Comparison of ENCODE assay signal across 1 cellular context in the genomic region with DNA sequence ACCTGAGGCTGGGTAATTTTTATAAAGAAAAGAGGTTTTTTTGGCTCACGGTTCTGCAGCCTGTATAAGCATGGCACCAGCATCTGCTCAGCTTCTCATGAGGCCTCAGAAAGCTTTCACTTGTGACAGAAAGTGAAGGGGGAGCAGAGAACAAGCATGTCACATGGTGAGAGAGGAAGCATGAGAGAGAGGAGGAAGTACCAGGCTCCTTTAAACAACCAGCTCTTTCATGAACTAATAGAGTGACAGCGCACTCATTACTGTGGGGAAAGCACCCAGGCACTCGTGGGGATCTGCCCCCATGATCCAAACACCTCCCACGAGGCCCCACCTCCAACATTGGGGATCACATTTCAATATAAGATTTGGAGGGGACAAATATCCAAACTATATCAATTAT.
TF ChIP-seq lines count a peak whose summit lies in the region.

No MANE protein-coding gene starts in this region.

TF ChIP-seq in GM12878, 131 proteins besides CTCF, POLR2A, EP300 and RAD21 (continued from another document):
- TF ChIP-seq, protein P1, sequence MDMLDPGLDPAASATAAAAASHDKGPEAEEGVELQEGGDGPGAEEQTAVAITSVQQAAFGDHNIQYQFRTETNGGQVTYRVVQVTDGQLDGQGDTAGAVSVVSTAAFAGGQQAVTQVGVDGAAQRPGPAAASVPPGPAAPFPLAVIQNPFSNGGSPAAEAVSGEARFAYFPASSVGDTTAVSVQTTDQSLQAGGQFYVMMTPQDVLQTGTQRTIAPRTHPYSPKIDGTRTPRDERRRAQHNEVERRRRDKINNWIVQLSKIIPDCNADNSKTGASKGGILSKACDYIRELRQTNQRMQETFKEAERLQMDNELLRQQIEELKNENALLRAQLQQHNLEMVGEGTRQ (IDR thresholded peaks at IDR 0.05; ENCODE audit: borderline replicate concordance, low read depth, low read length) = peak; percentile 60
- TF ChIP-seq, protein P2, sequence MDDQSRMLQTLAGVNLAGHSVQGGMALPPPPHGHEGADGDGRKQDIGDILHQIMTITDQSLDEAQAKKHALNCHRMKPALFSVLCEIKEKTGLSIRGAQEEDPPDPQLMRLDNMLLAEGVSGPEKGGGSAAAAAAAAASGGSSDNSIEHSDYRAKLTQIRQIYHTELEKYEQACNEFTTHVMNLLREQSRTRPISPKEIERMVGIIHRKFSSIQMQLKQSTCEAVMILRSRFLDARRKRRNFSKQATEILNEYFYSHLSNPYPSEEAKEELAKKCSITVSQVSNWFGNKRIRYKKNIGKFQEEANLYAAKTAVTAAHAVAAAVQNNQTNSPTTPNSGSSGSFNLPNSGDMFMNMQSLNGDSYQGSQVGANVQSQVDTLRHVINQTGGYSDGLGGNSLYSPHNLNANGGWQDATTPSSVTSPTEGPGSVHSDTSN (IDR thresholded peaks at IDR 0.05; ENCODE audit: insufficient replicate concordance, low read depth, low read length) = peak; percentile 69
- no peak for TF ChIP-seq CREM (IDR thresholded peaks at IDR 0.05; ENCODE audit: low read depth)
- TF ChIP-seq SMAD5 (IDR thresholded peaks at IDR 0.05; ENCODE audit: low read depth) = no peak
- TF ChIP-seq, protein P3, sequence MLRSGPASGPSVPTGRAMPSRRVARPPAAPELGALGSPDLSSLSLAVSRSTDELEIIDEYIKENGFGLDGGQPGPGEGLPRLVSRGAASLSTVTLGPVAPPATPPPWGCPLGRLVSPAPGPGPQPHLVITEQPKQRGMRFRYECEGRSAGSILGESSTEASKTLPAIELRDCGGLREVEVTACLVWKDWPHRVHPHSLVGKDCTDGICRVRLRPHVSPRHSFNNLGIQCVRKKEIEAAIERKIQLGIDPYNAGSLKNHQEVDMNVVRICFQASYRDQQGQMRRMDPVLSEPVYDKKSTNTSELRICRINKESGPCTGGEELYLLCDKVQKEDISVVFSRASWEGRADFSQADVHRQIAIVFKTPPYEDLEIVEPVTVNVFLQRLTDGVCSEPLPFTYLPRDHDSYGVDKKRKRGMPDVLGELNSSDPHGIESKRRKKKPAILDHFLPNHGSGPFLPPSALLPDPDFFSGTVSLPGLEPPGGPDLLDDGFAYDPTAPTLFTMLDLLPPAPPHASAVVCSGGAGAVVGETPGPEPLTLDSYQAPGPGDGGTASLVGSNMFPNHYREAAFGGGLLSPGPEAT (IDR thresholded peaks at IDR 0.05; ENCODE audit: low read depth) = peak; percentile 60; the same call in 1 of the 2 replicates
- TF ChIP-seq CBX5 (IDR thresholded peaks at IDR 0.05; ENCODE audit: low read depth) = peak; percentile 40; the same call in 1 of the 2 replicates
- peak; percentile 84 for TF ChIP-seq RAD51 (IDR thresholded peaks at IDR 0.05)
- TF ChIP-seq, protein P4, sequence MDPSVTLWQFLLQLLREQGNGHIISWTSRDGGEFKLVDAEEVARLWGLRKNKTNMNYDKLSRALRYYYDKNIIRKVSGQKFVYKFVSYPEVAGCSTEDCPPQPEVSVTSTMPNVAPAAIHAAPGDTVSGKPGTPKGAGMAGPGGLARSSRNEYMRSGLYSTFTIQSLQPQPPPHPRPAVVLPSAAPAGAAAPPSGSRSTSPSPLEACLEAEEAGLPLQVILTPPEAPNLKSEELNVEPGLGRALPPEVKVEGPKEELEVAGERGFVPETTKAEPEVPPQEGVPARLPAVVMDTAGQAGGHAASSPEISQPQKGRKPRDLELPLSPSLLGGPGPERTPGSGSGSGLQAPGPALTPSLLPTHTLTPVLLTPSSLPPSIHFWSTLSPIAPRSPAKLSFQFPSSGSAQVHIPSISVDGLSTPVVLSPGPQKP (IDR thresholded peaks at IDR 0.05; ENCODE audit: low read depth, low read length) = no peak
- no peak for TF ChIP-seq ZNF622 (IDR thresholded peaks at IDR 0.05)
- TF ChIP-seq MXI1 (IDR thresholded peaks at IDR 0.05; ENCODE audit: low read depth, low read length) = 0 out of 2 replicates have a peak, but pooled peaks have one; percentile 19
- TF ChIP-seq, protein P5, sequence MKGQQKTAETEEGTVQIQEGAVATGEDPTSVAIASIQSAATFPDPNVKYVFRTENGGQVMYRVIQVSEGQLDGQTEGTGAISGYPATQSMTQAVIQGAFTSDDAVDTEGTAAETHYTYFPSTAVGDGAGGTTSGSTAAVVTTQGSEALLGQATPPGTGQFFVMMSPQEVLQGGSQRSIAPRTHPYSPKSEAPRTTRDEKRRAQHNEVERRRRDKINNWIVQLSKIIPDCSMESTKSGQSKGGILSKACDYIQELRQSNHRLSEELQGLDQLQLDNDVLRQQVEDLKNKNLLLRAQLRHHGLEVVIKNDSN (IDR thresholded peaks at IDR 0.05; ENCODE audit: borderline replicate concordance, extremely low read length, insufficient read depth, low read depth, low read length) = peak; percentile 14
- peak; percentile 19; the same call in 1 of the 2 replicates for TF ChIP-seq SPI1 (IDR thresholded peaks at IDR 0.05; ENCODE audit: borderline replicate concordance, insufficient read depth, low read depth, low read length)
- no peak for TF ChIP-seq JUNB (IDR thresholded peaks at IDR 0.05)
- no peak for TF ChIP-seq KLF5 (IDR thresholded peaks at IDR 0.05; ENCODE audit: partially characterized antibody)
- no peak for TF ChIP-seq TCF7 (IDR thresholded peaks at IDR 0.05; ENCODE audit: borderline replicate concordance)
- TF ChIP-seq, protein P6, sequence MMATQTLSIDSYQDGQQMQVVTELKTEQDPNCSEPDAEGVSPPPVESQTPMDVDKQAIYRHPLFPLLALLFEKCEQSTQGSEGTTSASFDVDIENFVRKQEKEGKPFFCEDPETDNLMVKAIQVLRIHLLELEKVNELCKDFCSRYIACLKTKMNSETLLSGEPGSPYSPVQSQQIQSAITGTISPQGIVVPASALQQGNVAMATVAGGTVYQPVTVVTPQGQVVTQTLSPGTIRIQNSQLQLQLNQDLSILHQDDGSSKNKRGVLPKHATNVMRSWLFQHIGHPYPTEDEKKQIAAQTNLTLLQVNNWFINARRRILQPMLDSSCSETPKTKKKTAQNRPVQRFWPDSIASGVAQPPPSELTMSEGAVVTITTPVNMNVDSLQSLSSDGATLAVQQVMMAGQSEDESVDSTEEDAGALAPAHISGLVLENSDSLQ (IDR thresholded peaks at IDR 0.05) = peak; percentile 93
- no peak for TF ChIP-seq BCL11A (IDR thresholded peaks at IDR 0.05; ENCODE audit: low read depth, low read length)
- TF ChIP-seq SMAD1 (IDR thresholded peaks at IDR 0.05; ENCODE audit: low read depth, partially characterized antibody) = no peak
- TF ChIP-seq RELA (IDR thresholded peaks at IDR 0.05; ENCODE audit: borderline replicate concordance, partially characterized antibody) = peak; percentile 50
